In genomic region chr11:36488096-36488495, GRCh38 we compare ENCODE assay signal across 13 cellular contexts. TPM values are rescaled to one million over a fixed set of nuclear protein-coding genes. Genes with fewer than 3 reads are reported as not detected.
A peak's percentile ranks its signal among the peaks of the same experiment; 100 is the strongest.
DNase-seq lines count a peak whose midpoint lies in the region; ATAC-seq and TF ChIP-seq lines count a peak whose summit lies in the region.
"Had no signal": no experiment of that assay in that cellular context is flagged by ENCODE, and none has a peak within 500 bp of the region (broad histone marks: within the 10 kb centered on the region; RNA-seq: fewer than 3 reads in every experiment).

No MANE protein-coding gene starts in this region.

- H3F3A ChIP-seq in SU-DHL-6 (ENCODE audit: insufficient read depth): no peaks in the 10 kb centered on the region

- intact Hi-C loops in psoas muscle (cut with DNase I): no loop called here

- TF ChIP-seq CTCF in SU-DHL-6 (IDR thresholded peaks at IDR 0.05; ENCODE audit: insufficient read depth, low read length, poor library complexity, severe bottlenecking): no peak
- no peak for TF ChIP-seq CTCF in psoas muscle (IDR thresholded peaks at IDR 0.05)

- WGBS in psoas muscle, 3 donors: 39 to 59% (median 43%) methylated on average over 5 of the region's 5 CpGs

- peak; percentile 52 for ATAC-seq in GM18868 (IDR thresholded peaks at IDR 0.05; ENCODE audit: unreplicated experiment)
- ATAC-seq in GM21786 (IDR thresholded peaks at IDR 0.05; ENCODE audit: unreplicated experiment): peak; percentile 63
- no peak for ATAC-seq in psoas muscle
- ATAC-seq: GM23338 had no signal

- H3K36me3 ChIP-seq in SU-DHL-6 (ENCODE audit: low read length): peaks cover 6% of the 10 kb centered on the region; the same call in 1 of the 2 replicates
- H3K36me3 ChIP-seq in psoas muscle (ENCODE audit: insufficient read depth in 1 of 2, low read depth in 1 of 2): peaks cover 5 to 94% of the 10 kb centered on the region in 2 donors

- H2AFZ ChIP-seq in SU-DHL-6 (ENCODE audit: low read depth, low read length, severe bottlenecking): no peak overlapping the region
- H2AFZ ChIP-seq: GM23338 had no signal

- H3K27ac ChIP-seq in SU-DHL-6 (ENCODE audit: low read depth, low read length) (peak overlapping the region; percentile 20; the same call in 1 of the 2 replicates), psoas muscle (peak overlapping the region; percentile 39)
- H3K27ac ChIP-seq: transverse colon had no signal

- no peak for DNase-seq in psoas muscle
- DNase-seq in NCI-H146 (lab: John Stamatoyannopoulos, UW): no peak
- no peak for DNase-seq in NCI-H82 (lab: John Stamatoyannopoulos, UW)
- no peak for DNase-seq in SW480 (ENCODE audit: low spot score)
- DNase-seq in OCI-M2 (lab: John Stamatoyannopoulos, UW; ENCODE audit: unreplicated experiment): no peak
- DNase-seq: activated gamma-delta T cell treated with Interleukin-2 at 50 U/mL for 16 hours, hypothalamus, NCI-H510A, transverse colon had no signal

- no peaks in the 10 kb centered on the region for H3K9me2 ChIP-seq in SU-DHL-6 (replicated peaks; ENCODE audit: insufficient read depth, low read length)

- no peak overlapping the region for H3K9ac ChIP-seq in SU-DHL-6 (ENCODE audit: low read length)

- H3K4me1 ChIP-seq in psoas muscle: peaks cover 28% of the 10 kb centered on the region

- H3K4me2 ChIP-seq in SU-DHL-6 (ENCODE audit: low read depth, low read length, poor library complexity, severe bottlenecking): peak overlapping the region; percentile 10
- H3K4me2 ChIP-seq: GM23338 had no signal

- H3K27me3 ChIP-seq in SU-DHL-6 (ENCODE audit: low read length) (no peaks in the 10 kb centered on the region), psoas muscle (ENCODE audit: insufficient read depth in 3 of 3, low read length in 2 of 3) (no peaks in the 10 kb centered on the region)
- H3K27me3 ChIP-seq: transverse colon had no signal

- no peaks in the 10 kb centered on the region for H4K20me1 ChIP-seq in SU-DHL-6 (ENCODE audit: low read depth, low read length)

- no peaks in the 10 kb centered on the region for H3K79me2 ChIP-seq in SU-DHL-6 (ENCODE audit: insufficient read depth, low read length)

- no peaks in the 10 kb centered on the region for H3K9me3 ChIP-seq in SU-DHL-6 (ENCODE audit: insufficient read depth, low read length)
- no peaks in the 10 kb centered on the region for H3K9me3 ChIP-seq in psoas muscle
- H3K9me3 ChIP-seq: transverse colon had no signal

- no peak overlapping the region for H3K4me3 ChIP-seq in SU-DHL-6 (ENCODE audit: insufficient read depth, low read length, poor library complexity, severe bottlenecking)
- H3K4me3 ChIP-seq in psoas muscle: no peak overlapping the region
- H3K4me3 ChIP-seq: GM23338, transverse colon had no signal

RNA-seq across cellular contexts. Expression of gene TRAF6, which starts 22.0 kb away (rescaled TPM):
- total RNA-seq in psoas muscle: 10 to 100 TPM; 11.1 to 14.9 (median 11.6) TPM
- 1 to 10 TPM; 4.7 to 9.7 (median 6.7) TPM for polyA plus RNA-seq in psoas muscle

Comparison
In these comparisons a context has a peak if more than half of its experiments do, and no peak if none do; other contexts are left out.
1. ATAC-seq: peak in GM18868 (single experiment) and GM21786 (single experiment); none in psoas muscle (0 of 4).